ENCODE assay signal across 1 cellular context in the genomic region with DNA sequence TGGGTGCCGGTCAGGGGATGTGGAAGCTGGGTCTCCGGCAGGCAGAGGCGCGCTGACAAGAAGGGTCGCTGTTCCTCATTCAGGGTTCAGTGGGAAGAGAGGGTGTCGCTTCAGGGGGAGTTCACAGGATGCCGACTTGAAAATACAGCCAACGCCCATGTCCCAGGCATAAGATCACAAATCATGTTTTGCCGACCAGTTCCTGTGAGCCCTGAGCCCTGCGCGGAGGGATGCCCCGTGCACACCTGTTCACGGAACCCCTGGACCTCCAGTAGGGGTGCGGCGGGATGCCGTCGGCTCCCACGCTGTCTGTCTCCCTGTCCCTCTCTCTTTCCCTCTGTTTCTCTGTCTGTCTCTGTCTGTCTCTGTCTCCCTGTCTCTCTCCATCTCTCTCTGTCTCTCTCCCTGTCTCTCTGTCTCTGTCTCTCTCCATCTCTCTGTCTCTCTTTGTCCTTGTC.
TF ChIP-seq lines count a peak whose summit lies in the region.

No MANE protein-coding gene starts in this region.

TF ChIP-seq in GM12878, 131 proteins besides CTCF, POLR2A, EP300 and RAD21:
- TF ChIP-seq, protein P1, sequence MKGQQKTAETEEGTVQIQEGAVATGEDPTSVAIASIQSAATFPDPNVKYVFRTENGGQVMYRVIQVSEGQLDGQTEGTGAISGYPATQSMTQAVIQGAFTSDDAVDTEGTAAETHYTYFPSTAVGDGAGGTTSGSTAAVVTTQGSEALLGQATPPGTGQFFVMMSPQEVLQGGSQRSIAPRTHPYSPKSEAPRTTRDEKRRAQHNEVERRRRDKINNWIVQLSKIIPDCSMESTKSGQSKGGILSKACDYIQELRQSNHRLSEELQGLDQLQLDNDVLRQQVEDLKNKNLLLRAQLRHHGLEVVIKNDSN (IDR thresholded peaks at IDR 0.05; ENCODE audit: borderline replicate concordance, extremely low read length, insufficient read depth, low read depth, low read length), result no peak
- no peak for TF ChIP-seq EGR1 (IDR thresholded peaks at IDR 0.05; ENCODE audit: borderline replicate concordance in 1 of 2, low read depth in 2 of 2, low read length in 2 of 2)
- TF ChIP-seq CBX3 (IDR thresholded peaks at IDR 0.05; ENCODE audit: borderline replicate concordance, low read depth), result no peak
- no peak for TF ChIP-seq RBBP5 (conservative IDR thresholded peaks at IDR 0.05)
- no peak for TF ChIP-seq NFXL1 (IDR thresholded peaks at IDR 0.05; ENCODE audit: borderline replicate concordance)
- no peak for TF ChIP-seq HDAC6 (IDR thresholded peaks at IDR 0.05; ENCODE audit: unreplicated experiment)
- TF ChIP-seq WRNIP1 (IDR thresholded peaks at IDR 0.05; ENCODE audit: borderline replicate concordance, low read depth, low read length), result no peak
- no peak for TF ChIP-seq TCF3 (IDR thresholded peaks at IDR 0.05; ENCODE audit: borderline replicate concordance, insufficient read depth, low read depth, low read length)
- TF ChIP-seq PAX5 (IDR thresholded peaks at IDR 0.05; ENCODE audit: borderline replicate concordance, low read depth, low read length), result no peak
- no peak for TF ChIP-seq SIX5 (IDR thresholded peaks at IDR 0.05; ENCODE audit: low read depth, low read length, severe bottlenecking)
- no peak for TF ChIP-seq TAF1 (IDR thresholded peaks at IDR 0.05; ENCODE audit: borderline replicate concordance, low read depth, low read length)
- no peak for TF ChIP-seq ASH2L (IDR thresholded peaks at IDR 0.05; ENCODE audit: borderline replicate concordance, low read depth)
